In the genomic region with DNA sequence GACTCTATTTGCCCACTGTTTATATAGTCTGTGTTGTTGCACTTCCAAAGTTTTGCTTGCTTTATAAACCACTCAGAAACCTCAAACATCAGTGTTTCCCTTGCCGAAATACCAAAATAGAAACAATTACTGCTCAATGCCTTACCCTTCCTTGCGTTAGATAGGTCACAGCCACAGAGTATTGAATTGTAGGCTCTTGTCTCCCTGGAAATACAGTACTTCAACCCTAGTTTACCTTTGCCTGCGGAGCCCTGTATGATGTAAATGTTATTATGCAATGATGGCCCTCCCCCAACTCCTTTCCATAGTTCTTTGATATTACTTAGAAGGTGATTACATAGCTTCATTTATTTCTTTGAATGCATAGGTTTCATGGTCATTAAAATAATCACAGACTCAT, we compare ENCODE assay signal across 22 cellular contexts. TPM values are rescaled to one million over a fixed set of nuclear protein-coding genes. Genes with fewer than 3 reads are reported as not detected.
A peak's percentile ranks its signal among the peaks of the same experiment; 100 is the strongest.
DNase-seq lines count a peak whose midpoint lies in the region; ATAC-seq, FAIRE-seq and TF ChIP-seq lines count a peak whose summit lies in the region.
"Had no signal": no experiment of that assay in that cellular context is flagged by ENCODE, and none has a peak within 500 bp of the region (broad histone marks: within the 10 kb centered on the region; RNA-seq: fewer than 3 reads in every experiment).

No MANE protein-coding gene starts in this region.

- H4K91ac ChIP-seq in H1 (replicated peaks; ENCODE audit: insufficient read length, low read length): no peak overlapping the region

- no peak overlapping the region for H4K5ac ChIP-seq in H1 (ENCODE audit: insufficient read length, low read depth, low read length)

- no peak overlapping the region for H3K9ac ChIP-seq in H1 (replicated peaks in 1 of 4; ENCODE audit: extremely low read depth in 1 of 4, low read depth in 3 of 4, low read length in 3 of 4)
- H3K9ac ChIP-seq: KMS-11 had no signal

- WGBS in H1 (ENCODE audit: extremely low coverage in 1 of 2, insufficient coverage in 1 of 2, insufficient read length in 1 of 2, insufficient replicate concordance in 2 of 2, low coverage in 1 of 2, low lambda C conversion rate in 2 of 2, missing lambda C conversion rate in 1 of 2), 2 experiments: 1% methylated on average over 3 of the region's 3 CpGs; no CpG with 5 or more reads in 1 of the 2 experiments

- peaks cover 0 to 17% (median 9%) of the 10 kb centered on the region in 4 experiments; a peak in 5 of 7 replicates for H3K4me1 ChIP-seq in H1 (replicated peaks in 1 of 4; ENCODE audit: control insufficient read depth in 3 of 4, insufficient read depth in 4 of 4, low read length in 3 of 4)
- H3K4me1 ChIP-seq: A549, gastrocnemius medialis, psoas muscle, spleen had no signal

- H3K14ac ChIP-seq in H1 (ENCODE audit: insufficient read length): no peak overlapping the region

- H4K8ac ChIP-seq in H1 (ENCODE audit: extremely low read depth, insufficient read depth, low read length): no peak overlapping the region

- no peak overlapping the region for H3K4ac ChIP-seq in H1 (replicated peaks; ENCODE audit: insufficient read length, low read depth, low read length)

- no peak for TF ChIP-seq CTCF in H1 (IDR thresholded peaks at IDR 0.05; ENCODE audit: control extremely low read depth in 1 of 3, insufficient read depth in 1 of 3, low read depth in 1 of 3, low read length in 3 of 3)

- no peaks in the 10 kb centered on the region for H3K36me3 ChIP-seq in H1 (ENCODE audit: control insufficient read depth in 2 of 4, insufficient read depth in 4 of 4, low read length in 3 of 4)
- H3K36me3 ChIP-seq: gastrocnemius medialis, spleen, upper lobe of left lung had no signal

- no peak overlapping the region for H3K27ac ChIP-seq in H1 (ENCODE audit: low read depth, low read length)
- H3K27ac ChIP-seq: A549, C4-2B, gastrocnemius medialis, KMS-11, psoas muscle, spleen, upper lobe of left lung had no signal

- POLR2A ChIA-PET in H1 (lab: Charles Lee; ENCODE audit: partially characterized antibody): interaction anchor here (1.1 to 1.5 kb wide), 4 partner anchors 11 to 45 kb away, joined by 3 to 4 read pairs (median 3); no protein-coding TSS in a partner anchor

- no peak overlapping the region for H3K23ac ChIP-seq in H1 (ENCODE audit: insufficient read length)

- H3K79me1 ChIP-seq in H1 (ENCODE audit: low read depth, low read length): no peaks in the 10 kb centered on the region

- no peak overlapping the region for H3K18ac ChIP-seq in H1 (ENCODE audit: extremely low read depth, low read length)

- no peaks in the 10 kb centered on the region for H3K9me3 ChIP-seq in H1 (ENCODE audit: insufficient read depth in 2 of 2, low read depth in 1 of 2, low read length in 1 of 2)
- H3K9me3 ChIP-seq: A549, gastrocnemius medialis, psoas muscle, spleen, upper lobe of left lung had no signal

- H2BK15ac ChIP-seq in H1 (ENCODE audit: low read length): no peak overlapping the region

- peak overlapping the region in 1 of 4 experiments; percentile 39; a peak in 2 of 8 replicates for H3K4me3 ChIP-seq in H1 (ENCODE audit: extremely low read depth in 1 of 4, insufficient read depth in 2 of 4, low read depth in 3 of 4, low read length in 4 of 4)
- H3K4me3 ChIP-seq: A549, gastrocnemius medialis, psoas muscle, spleen, upper lobe of left lung had no signal

- no peaks in the 10 kb centered on the region for H4K20me1 ChIP-seq in H1 (replicated peaks in 1 of 2; ENCODE audit: control insufficient read depth in 1 of 2, insufficient read depth in 2 of 2, low read length in 2 of 2)

- 0 out of 3 replicates have a peak, but pooled peaks of 1 of the 2 experiments have one; percentile 52 for TF ChIP-seq EP300 in H1 (IDR thresholded peaks at IDR 0.05; ENCODE audit: borderline replicate concordance in 1 of 2, low read depth in 2 of 2, low read length in 2 of 2)

- ATAC-seq in HG02610 (IDR thresholded peaks at IDR 0.05; ENCODE audit: unreplicated experiment): no peak
- no peak for ATAC-seq in HG03139 (IDR thresholded peaks at IDR 0.05; ENCODE audit: unreplicated experiment)
- ATAC-seq: A549; gastrocnemius medialis; natural killer cell; psoas muscle; Right ventricle myocardium inferior; stimulated activated effector memory CD8-positive, alpha-beta T cell treated with anti-CD3 and anti-CD28 coated beads, Interleukin-12 subunit alpha, Interleukin-12 subunit beta, amount 100 ng/mL, for 72 hours had no signal

- no peak overlapping the region for H2AK5ac ChIP-seq in H1 (ENCODE audit: low read depth, low read length)

- no peak overlapping the region for H2AFZ ChIP-seq in H1 (ENCODE audit: low read length)

- no peak for TF ChIP-seq POLR2A in H1 (IDR thresholded peaks at IDR 0.05; ENCODE audit: control extremely low read depth in 1 of 2, low read depth in 2 of 2, low read length in 2 of 2)

- H2BK5ac ChIP-seq in H1 (ENCODE audit: low read depth, low read length): no peak overlapping the region

- FAIRE-seq in H1 (lab: Jason Lieb, UNC): peak; percentile 85
- FAIRE-seq: A549 had no signal

- TF ChIP-seq RAD21 in H1 (IDR thresholded peaks at IDR 0.05 in 1 of 2, conservative IDR thresholded peaks at IDR 0.05 in 1 of 2; ENCODE audit: low read depth in 2 of 2, low read length in 2 of 2): no peak

- DNase-seq in DMS153 (lab: John Stamatoyannopoulos, UW) (peak; percentile 76), NCI-H187 treated with DMSO at 0.1 percent for 48 hours (lab: John Stamatoyannopoulos, UW) (peak; percentile 67), NCI-H774 (lab: John Stamatoyannopoulos, UW) (peak; percentile 61), H1 (ENCODE audit: low read depth in 1 of 2, low spot score in 2 of 2) (no peak), DMS114 treated with DMSO at 0.1 percent for 48 hours (lab: John Stamatoyannopoulos, UW; ENCODE audit: unreplicated experiment) (no peak)
- no peak for DNase-seq in activated effector memory CD4-positive, alpha-beta T cell treated with anti-CD3 and anti-CD28 coated beads, Interleukin-2, amount 50 U/mL, for 16 hours
- DNase-seq: activated gamma-delta T cell, DND-41, gastrocnemius medialis, natural killer cell, psoas muscle, spleen, T-helper 2 cell, upper lobe of left lung had no signal

- H3K56ac ChIP-seq in H1 (replicated peaks; ENCODE audit: insufficient read length, low read depth, low read length): no peak overlapping the region

- CTCF ChIA-PET in H1 (lab: Charles Lee; ENCODE audit: partially characterized antibody): interaction anchor here (0.6 to 1.6 kb wide), 4 partner anchors 35 to 192 kb away, joined by 3 to 6 read pairs (median 4); no protein-coding TSS in a partner anchor

- peak overlapping the region; percentile 20 to 40; a peak in 3 of 4 replicates for H3K4me2 ChIP-seq in H1 (ENCODE audit: insufficient read depth in 1 of 2, low read depth in 2 of 2, low read length in 2 of 2)
- H3K4me2 ChIP-seq: A549, KMS-11 had no signal

- H3K79me2 ChIP-seq in H1 (ENCODE audit: control insufficient read depth in 1 of 2, insufficient read depth in 2 of 2, low read length in 2 of 2): no peaks in the 10 kb centered on the region

- no peak overlapping the region for H2BK120ac ChIP-seq in H1 (replicated peaks; ENCODE audit: low read depth, low read length)

- H2BK20ac ChIP-seq in H1 (ENCODE audit: low read length): no peak overlapping the region

- H2BK12ac ChIP-seq in H1 (ENCODE audit: low read depth, low read length): no peak overlapping the region

- no peaks in the 10 kb centered on the region; a peak in 1 of 7 replicates for H3K27me3 ChIP-seq in H1 (replicated peaks in 1 of 4; ENCODE audit: control insufficient read depth in 3 of 4, extremely low read depth in 1 of 4, insufficient read depth in 3 of 4, low read length in 3 of 4)
- H3K27me3 ChIP-seq: upper lobe of left lung had no signal

- H3K23me2 ChIP-seq in H1 (ENCODE audit: low read depth, low read length): no peaks in the 10 kb centered on the region

TF ChIP-seq in H1, 55 proteins besides CTCF, POLR2A, EP300 and RAD21:
- TF ChIP-seq NANOG (IDR thresholded peaks at IDR 0.05; ENCODE audit: insufficient read depth, low read depth, low read length, poor library complexity, severe bottlenecking): peak; percentile 59
- TF ChIP-seq POU5F1 (IDR thresholded peaks at IDR 0.05; ENCODE audit: low read depth, low read length): peak; percentile 91
- TF ChIP-seq CEBPB (IDR thresholded peaks at IDR 0.05; ENCODE audit: low read depth, low read length): peak; percentile 98
- 0 out of 2 replicates have a peak, but pooled peaks have one; percentile 39 for TF ChIP-seq TCF12 (IDR thresholded peaks at IDR 0.05; ENCODE audit: low read depth, low read length)
- peak in 1 of 2 experiments; percentile 49 for TF ChIP-seq BCL11A (IDR thresholded peaks at IDR 0.05; ENCODE audit: low read depth in 2 of 2, low read length in 2 of 2)
- peak in 1 of 2 experiments; percentile 39; a peak in 1 of 4 replicates for TF ChIP-seq HDAC2 (IDR thresholded peaks at IDR 0.05; ENCODE audit: borderline replicate concordance in 1 of 2, low read depth in 2 of 2, low read length in 2 of 2)
- TF ChIP-seq SP1 (IDR thresholded peaks at IDR 0.05; ENCODE audit: low read depth, low read length): peak; percentile 81
- TF ChIP-seq CBX5 (IDR thresholded peaks at IDR 0.05; ENCODE audit: low read depth, low read length): no peak
- TF ChIP-seq BACH1 (IDR thresholded peaks at IDR 0.05; ENCODE audit: low read length): no peak

RNA-seq across cellular contexts. Expression of gene SOX2, which starts 44.2 kb away (rescaled TPM):
- 247 and 260 TPM in 2 replicates for total RNA-seq in H1 (2021; fragmentation: NEBNext Ultra II Directional; extraction: Animal tissue kit (Norgen Biotek cat#: 25700))
- polyA plus RNA-seq in H1 (2011; rRNA removed): 149 and 170 TPM in 2 replicates
- polyA plus RNA-seq in H1 (2011; cell fraction: cytosol; rRNA removed): 181 TPM
- 120 TPM for polyA plus RNA-seq in H1 (2011; cell fraction: nucleus; rRNA removed)
- polyA plus RNA-seq in H1 (2012, experiment 1 of 2): 130 to 186 TPM (median 157 TPM) in 4 replicates
- 64.0 TPM for polyA plus RNA-seq in H1 (2012, experiment 2 of 2)
- 171 TPM for polyA plus RNA-seq in H1 (2013, experiment 1 of 2)
- polyA plus RNA-seq in H1 (2013, experiment 2 of 2): 169 TPM
- 34.6 and 35.5 TPM in 2 replicates for polyA minus RNA-seq in H1 (2011; rRNA and poly(A)+ RNA removed)
- polyA minus RNA-seq in H1 (2011; cell fraction: cytosol; rRNA and poly(A)+ RNA removed): 101 TPM
- polyA minus RNA-seq in H1 (2011; cell fraction: nucleus; rRNA and poly(A)+ RNA removed): 83.5 TPM
- total RNA-seq: activated CD8-positive, alpha-beta memory T cell treated with anti-CD3 and anti-CD28 coated beads for 36 hours; natural killer cell; psoas muscle had no signal

Comparison
In these comparisons a context has a peak if more than half of its experiments do, and no peak if none do; other contexts are left out.
1. DNase-seq: peak in DMS153 (single experiment), NCI-H187 treated with DMSO at 0.1 percent for 48 hours (single experiment) and NCI-H774 (single experiment); none in H1 (0 of 2), DMS114 treated with DMSO at 0.1 percent for 48 hours (single experiment) and activated effector memory CD4-positive, alpha-beta T cell treated with anti-CD3 and anti-CD28 coated beads, Interleukin-2, amount 50 U/mL, for 16 hours (single experiment).